ENCODE assay signal across 12 cellular contexts in the genomic region with DNA sequence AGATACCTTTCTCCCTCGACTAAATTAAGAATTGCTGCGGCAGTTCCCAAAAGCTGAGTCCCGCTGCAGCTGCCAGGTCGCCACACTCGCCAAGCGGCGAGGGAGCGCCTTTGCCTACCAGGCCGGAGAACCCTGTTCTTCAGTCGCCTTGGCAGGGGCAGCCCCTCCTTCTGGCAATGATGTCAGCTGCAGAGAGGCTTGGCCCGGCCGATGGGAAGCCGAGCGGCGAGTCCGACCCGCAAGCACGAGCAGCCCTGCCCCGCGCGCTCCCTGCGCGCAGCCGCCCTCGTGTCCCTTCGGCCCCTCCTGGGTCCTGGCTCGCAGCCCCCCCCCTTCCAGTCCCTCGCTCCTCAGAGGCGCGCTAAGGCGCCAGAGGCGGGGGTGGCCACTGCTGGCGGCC. TPM values are rescaled to one million over a fixed set of nuclear protein-coding genes. Genes with fewer than 3 reads are reported as not detected.
"Had no signal": no experiment of that assay in that cellular context is flagged by ENCODE, and none has a peak within 500 bp of the region (broad histone marks: within the 10 kb centered on the region; RNA-seq: fewer than 3 reads in every experiment).

No MANE protein-coding gene starts in this region.

RNA-seq across cellular contexts. Expression of a gene that starts 2.7 kb away (rescaled TPM):
- total RNA-seq: colonic mucosa, dermis blood vessel endothelial cell, esophagus mucosa, fibroblast of lung, glomerular endothelial cell, mammary epithelial cell, mucosa of gallbladder, myocyte, natural killer cell, posterior vena cava, right atrium auricular region had no signal
- polyA plus RNA-seq: fibroblast of lung, heart right ventricle, mammary epithelial cell had no signal
